In the genomic region with DNA sequence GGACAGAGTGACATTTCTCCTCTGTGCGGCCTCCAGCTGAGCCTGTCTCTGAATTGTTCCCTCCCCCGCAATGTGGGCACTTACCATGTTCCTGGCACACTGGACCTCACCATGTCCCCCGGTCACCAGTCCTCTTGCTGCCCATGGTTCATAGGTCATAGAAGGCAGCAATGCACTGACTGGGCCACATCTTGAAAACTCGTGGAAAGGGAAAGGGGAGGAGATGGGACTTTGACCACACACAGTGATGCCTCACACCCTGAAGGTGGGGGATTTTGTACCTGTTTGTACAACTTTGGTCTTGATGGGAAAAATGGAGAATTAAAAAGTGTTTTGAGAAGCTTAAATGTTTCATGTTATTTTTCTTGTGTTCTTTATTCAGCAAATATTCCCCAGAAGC, we compare ENCODE assay signal across 9 cellular contexts.
"Had no signal": no experiment of that assay in that cellular context is flagged by ENCODE, and none has a peak within 500 bp of the region (broad histone marks: within the 10 kb centered on the region; RNA-seq: fewer than 3 reads in every experiment).

No MANE protein-coding gene starts in this region.

- H3K27ac ChIP-seq: KMS-11 had no signal

- H3K9me3 Mint-ChIP-seq: GM23338, H9, IgD-negative memory B cell had no signal

- H3K4me1 Mint-ChIP-seq: IgD-negative memory B cell had no signal

- H2AFZ ChIP-seq: GM23338 had no signal

- ATAC-seq: GM23338 had no signal

- H3K4me3 ChIP-seq: GM23338 had no signal

- H3K9ac ChIP-seq: KMS-11 had no signal

- DNase-seq: H9, HCEC 1CT, KBM-7 had no signal

- FAIRE-seq: H1, H54, HTR-8/SVneo had no signal

- H3K27me3 Mint-ChIP-seq: IgD-negative memory B cell had no signal

- H3K4me3 Mint-ChIP-seq: GM23338, H9, IgD-negative memory B cell had no signal

- H3K4me2 ChIP-seq: GM23338, KMS-11 had no signal

- H3K27ac Mint-ChIP-seq: GM23338 had no signal
